ENCODE assay signal across 17 cellular contexts in genomic region chr3:155807823-155808222, GRCh38.
"Had no signal": no experiment of that assay in that cellular context is flagged by ENCODE, and none has a peak within 500 bp of the region (broad histone marks: within the 10 kb centered on the region; RNA-seq: fewer than 3 reads in every experiment).

No MANE protein-coding gene starts in this region.

- H3K27ac ChIP-seq: parathyroid adenoma, tibial artery, uterus had no signal

- ATAC-seq: activated CD8-positive, alpha-beta T cell treated with anti-CD3 and anti-CD28 coated beads, Interleukin-2, amount 10 ng/mL, durations not matched to agents 7 days and 5 days; left colon; natural killer cell treated with Interleukin-12 subunit alpha and Interleukin-12 subunit beta and Interleukin-15 and Interleukin-18, amount 100 ng/mL, for 72 hours; stimulated activated naive B cell treated with anti-CD40 and anti-IgM and Interleukin-4, amounts not matched to agents 10 μg/mL and 1 μg/mL and 100 μg/mL, for 72 hours had no signal

- H3K4me3 ChIP-seq: lung, tibial artery, uterus had no signal

- DNase-seq: activated CD4-positive, alpha-beta T cell treated with anti-CD3 and anti-CD28 coated beads, Interleukin-2, amount 10 ng/mL, durations not matched to agents 7 days and 5 days; activated CD4-positive, CD25-positive, alpha-beta regulatory T cell; activated CD8-positive, alpha-beta T cell treated with anti-CD3 and anti-CD28 coated beads, Interleukin-2, amount 10 ng/mL, durations not matched to agents 7 days and 5 days; activated naive CD4-positive, alpha-beta T cell treated with Interleukin-2 at 50 U/mL for 16 hours; activated T-cell treated with anti-CD3 and anti-CD28 coated beads, Interleukin-2, amount 50 U/mL, for 24 hours; aorta; cortex of kidney; erythroblast; left colon; stimulated activated naive B cell treated with anti-CD40 and anti-IgM and Interleukin-4, amounts not matched to agents 10 μg/mL and 1 μg/mL and 100 μg/mL, for 72 hours; T-helper 1 cell; T1000; tibial artery; uterus had no signal

- H3K36me3 ChIP-seq: tibial artery, uterus had no signal

- H3K9me3 ChIP-seq: tibial artery, uterus had no signal

- H3K27me3 ChIP-seq: tibial artery, uterus had no signal

- H3K4me1 ChIP-seq: uterus had no signal
